In the genomic region with DNA sequence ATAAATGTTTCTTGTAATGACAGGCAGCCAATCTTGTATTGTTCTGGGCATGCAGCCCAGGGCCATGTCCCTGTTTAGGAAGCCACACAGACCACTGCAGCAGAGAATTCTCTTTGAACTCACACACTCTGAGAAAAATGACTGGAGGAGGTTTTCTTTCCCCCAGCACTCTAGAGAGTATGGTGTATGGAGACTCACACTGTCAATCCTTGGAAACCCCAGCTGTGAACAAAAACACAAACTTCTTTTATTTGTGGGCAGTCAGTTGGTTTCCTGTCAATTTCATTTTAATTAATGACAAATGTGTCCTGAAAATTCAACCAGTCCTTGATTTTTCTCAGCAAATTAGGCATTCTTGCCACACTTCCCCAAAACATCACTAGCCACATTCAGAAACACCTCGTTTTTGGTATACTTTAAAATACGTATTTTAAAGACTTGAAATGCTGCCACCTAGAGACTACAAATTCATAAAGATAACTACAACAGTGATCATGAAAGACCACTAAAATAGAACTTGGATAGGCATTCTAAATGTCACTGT, we compare ENCODE assay signal across 14 cellular contexts. TPM values are rescaled to one million over a fixed set of nuclear protein-coding genes. Genes with fewer than 3 reads are reported as not detected.
DNase-seq lines count a peak whose midpoint lies in the region; ATAC-seq and TF ChIP-seq lines count a peak whose summit lies in the region.
"Had no signal": no experiment of that assay in that cellular context is flagged by ENCODE, and none has a peak within 500 bp of the region (broad histone marks: within the 10 kb centered on the region; RNA-seq: fewer than 3 reads in every experiment).

No MANE protein-coding gene starts in this region.

- no peaks in the 10 kb centered on the region for H3K36me3 ChIP-seq in adipocyte (ENCODE audit: control insufficient read depth, insufficient read depth, low read length, severe bottlenecking)
- no peaks in the 10 kb centered on the region for H3K36me3 ChIP-seq in neuronal stem cell (replicated peaks in 1 of 2; ENCODE audit: control insufficient read depth in 2 of 2, insufficient read depth in 2 of 2, low read length in 2 of 2)
- no peaks in the 10 kb centered on the region for H3K36me3 ChIP-seq in esophagus muscularis mucosa
- H3K36me3 ChIP-seq: HAP-1, stomach had no signal

- no peak overlapping the region for H3K18ac ChIP-seq in neuronal stem cell (ENCODE audit: low read length)

- WGBS in neuronal stem cell (ENCODE audit: extremely low coverage in 2 of 2, insufficient read length in 2 of 2, insufficient replicate concordance in 1 of 2), 2 donors = no CpG with 5 or more reads among the region's 2 CpGs
- WGBS in esophagus muscularis mucosa = 5% methylated on average over 2 of the region's 2 CpGs

- no peak for TF ChIP-seq POLR2A in esophagus muscularis mucosa (IDR thresholded peaks at IDR 0.05; ENCODE audit: low read depth)

- TF ChIP-seq CTCF in LNCaP clone FGC (IDR thresholded peaks at IDR 0.05; ENCODE audit: control insufficient read depth, extremely low read depth, insufficient read depth) = 0 out of 2 replicates have a peak, but pooled peaks have one; percentile 24
- no peak for TF ChIP-seq CTCF in esophagus muscularis mucosa (IDR thresholded peaks at IDR 0.05)

- no peaks in the 10 kb centered on the region for H3K4me1 ChIP-seq in adipocyte (ENCODE audit: control insufficient read depth, insufficient read depth, low read length)
- no peaks in the 10 kb centered on the region for H3K4me1 ChIP-seq in neuronal stem cell (ENCODE audit: control insufficient read depth in 2 of 2, insufficient read depth in 1 of 2, low read depth in 1 of 2, low read length in 2 of 2)
- H3K4me1 ChIP-seq in esophagus muscularis mucosa = no peaks in the 10 kb centered on the region

- H3K4ac ChIP-seq in neuronal stem cell (ENCODE audit: low read length) = no peak overlapping the region

- H4K91ac ChIP-seq in neuronal stem cell (ENCODE audit: low read depth, low read length, poor library complexity) = no peak overlapping the region

- H3K27ac ChIP-seq in neuronal stem cell (replicated peaks; ENCODE audit: low read length) (no peak overlapping the region), esophagus muscularis mucosa (replicated peaks in 1 of 4) (no peak overlapping the region)
- H3K27ac ChIP-seq: stomach had no signal

- H3K27me3 ChIP-seq in adipocyte (replicated peaks; ENCODE audit: control insufficient read depth, insufficient read depth, low read length) (no peaks in the 10 kb centered on the region), neuronal stem cell (ENCODE audit: control insufficient read depth in 3 of 3, insufficient read depth in 3 of 3, low read depth in 1 of 3, low read length in 3 of 3) (no peaks in the 10 kb centered on the region), esophagus muscularis mucosa (no peaks in the 10 kb centered on the region)
- H3K27me3 ChIP-seq: stomach had no signal

- no peak overlapping the region for H3K14ac ChIP-seq in neuronal stem cell (ENCODE audit: low read length)

- no peak overlapping the region for H2BK5ac ChIP-seq in neuronal stem cell (ENCODE audit: low read length)

- H3K4me3 ChIP-seq in LNCaP clone FGC (ENCODE audit: low read depth, low read length) (no peak overlapping the region), adipocyte (ENCODE audit: low read length) (no peak overlapping the region), neuronal stem cell (ENCODE audit: low read length in 2 of 2) (no peak overlapping the region), esophagus muscularis mucosa (no peak overlapping the region)
- H3K4me3 ChIP-seq: HAP-1, stomach had no signal

- DNase-seq in DMS 273 (lab: John Stamatoyannopoulos, UW; ENCODE audit: unreplicated experiment) (peak; percentile 35), DMS 273 treated with DMSO at 0.1 percent for 48 hours (lab: John Stamatoyannopoulos, UW) (no peak), LNCaP clone FGC (ENCODE audit: low read depth) (peak; percentile 47), adipocyte (ENCODE audit: low read depth) (peak; percentile 21), neuronal stem cell (ENCODE audit: low spot score) (no peak), islet precursor cell (no peak), esophagus muscularis mucosa (ENCODE audit: extremely low spot score) (no peak)
- DNase-seq: 8988T; activated CD8-positive, alpha-beta memory T cell treated with anti-CD3 and anti-CD28 coated beads, Interleukin-2, amount 50 U/mL, for 48 hours; stomach had no signal

- H3K9me3 ChIP-seq in adipocyte (ENCODE audit: control insufficient read depth, low read length) (no peaks in the 10 kb centered on the region), neuronal stem cell (replicated peaks in 1 of 2; ENCODE audit: control insufficient read depth in 2 of 2, insufficient read depth in 1 of 2, low read depth in 1 of 2, low read length in 2 of 2) (no peaks in the 10 kb centered on the region), esophagus muscularis mucosa (peaks cover 0 to 7% (median 0%) of the 10 kb centered on the region in 4 donors)
- H3K9me3 ChIP-seq: HAP-1 had no signal

- no peak for TF ChIP-seq EP300 in esophagus muscularis mucosa (IDR thresholded peaks at IDR 0.05)

- no peak overlapping the region for H4K8ac ChIP-seq in neuronal stem cell (ENCODE audit: low read depth, low read length)

- H2BK15ac ChIP-seq in neuronal stem cell (ENCODE audit: low read length) = no peak overlapping the region

- no peak overlapping the region for H2BK12ac ChIP-seq in neuronal stem cell (ENCODE audit: low read length)

- H3K9ac ChIP-seq in adipocyte (ENCODE audit: low read length) (no peak overlapping the region), neuronal stem cell (ENCODE audit: low read depth, low read length, poor library complexity) (no peak overlapping the region)

- H3K23ac ChIP-seq in neuronal stem cell (ENCODE audit: low read depth, low read length, poor library complexity) = no peak overlapping the region

- intact Hi-C loops in esophagus muscularis mucosa (cut with DNase I) = no loop called here

- H2BK120ac ChIP-seq in neuronal stem cell (ENCODE audit: low read depth, low read length) = no peak overlapping the region

- no peak overlapping the region for H2AK5ac ChIP-seq in neuronal stem cell (ENCODE audit: low read depth, low read length)

- no peak overlapping the region for H3K4me2 ChIP-seq in neuronal stem cell (ENCODE audit: insufficient read depth, low read length, poor library complexity, severe bottlenecking)

- H3K79me1 ChIP-seq in neuronal stem cell (ENCODE audit: low read depth, low read length) = no peaks in the 10 kb centered on the region

- ATAC-seq in GM18858 (IDR thresholded peaks at IDR 0.05; ENCODE audit: unreplicated experiment) = no peak
- ATAC-seq: Right ventricle myocardium inferior, sciatic nerve had no signal

- H2AFZ ChIP-seq in neuronal stem cell (ENCODE audit: low read length) = peak overlapping the region; percentile 43

RNA-seq across cellular contexts. Expression of gene UFL1, which starts 52.9 kb away (rescaled TPM):
- 18.3 TPM for polyA plus RNA-seq in neuronal stem cell (2013, experiment 1 of 2)
- 19.8 TPM for polyA plus RNA-seq in neuronal stem cell (2013, experiment 2 of 2)
- total RNA-seq in esophagus muscularis mucosa = 10 to 100 TPM; 21.3 to 27.0 (median 23.2) TPM

Comparison
In these comparisons a context has a peak if more than half of its experiments do, and no peak if none do; other contexts are left out.
1. DNase-seq: peak in DMS 273 (single experiment), LNCaP clone FGC (single experiment) and adipocyte (single experiment); none in DMS 273 treated with DMSO at 0.1 percent for 48 hours (single experiment), neuronal stem cell (single experiment), islet precursor cell (single experiment) and esophagus muscularis mucosa (single experiment).